ENCODE assay signal across 15 cellular contexts in the genomic region with DNA sequence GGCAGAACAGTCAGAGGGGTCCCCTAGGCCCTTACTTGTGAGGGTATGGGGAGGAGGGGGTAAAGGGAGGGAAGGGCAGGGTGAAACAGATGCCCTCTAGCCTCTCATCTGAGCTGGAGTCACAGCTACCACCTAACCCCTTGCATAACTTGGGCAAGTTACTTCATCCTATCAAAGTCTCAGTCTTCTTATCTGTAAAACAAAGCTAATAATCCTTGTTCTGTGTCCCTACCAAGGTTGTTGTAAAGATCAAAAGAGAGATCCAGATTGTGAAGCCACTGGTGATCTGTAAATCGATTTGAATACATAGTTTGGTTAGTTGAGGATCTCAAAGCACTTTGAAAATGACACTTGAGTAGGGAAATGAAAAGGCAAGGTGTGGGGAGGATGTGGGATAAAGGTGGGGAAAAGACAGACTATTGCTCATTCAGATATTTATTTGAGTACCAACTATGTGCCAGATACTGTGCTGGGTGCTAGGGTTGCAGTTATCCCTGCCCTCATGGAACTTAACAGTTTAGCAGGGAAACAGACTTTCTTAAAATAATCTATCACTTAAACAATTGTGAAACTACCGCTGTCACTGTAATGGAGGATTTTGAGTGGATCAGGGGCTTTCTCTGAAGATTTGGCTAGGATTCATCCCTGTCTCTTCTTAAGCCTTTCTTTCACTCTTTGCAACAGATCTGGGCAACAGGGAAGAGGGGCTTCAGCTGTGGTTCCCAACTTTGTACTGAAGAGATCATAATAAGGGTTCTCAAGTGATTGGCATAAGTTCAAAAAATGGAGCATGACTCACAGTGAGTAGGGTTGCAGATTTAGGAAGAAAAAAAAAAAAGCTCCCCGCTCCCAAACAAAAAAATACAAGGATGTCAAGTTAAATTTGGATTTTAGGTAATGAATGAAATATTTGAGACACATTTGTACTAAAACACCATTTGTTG. TPM values are rescaled to one million over a fixed set of nuclear protein-coding genes. Genes with fewer than 3 reads are reported as not detected.
A peak's percentile ranks its signal among the peaks of the same experiment; 100 is the strongest.
DNase-seq lines count a peak whose midpoint lies in the region; ATAC-seq and TF ChIP-seq lines count a peak whose summit lies in the region.
"Had no signal": no experiment of that assay in that cellular context is flagged by ENCODE, and none has a peak within 500 bp of the region (broad histone marks: within the 10 kb centered on the region; RNA-seq: fewer than 3 reads in every experiment).

No MANE protein-coding gene starts in this region.

- no peaks in the 10 kb centered on the region for H3K9me3 ChIP-seq in CD4-positive, alpha-beta memory T cell (ENCODE audit: control insufficient read depth in 1 of 2, low read length in 2 of 2)
- no peaks in the 10 kb centered on the region for H3K9me3 ChIP-seq in colonic mucosa
- H3K9me3 ChIP-seq: thoracic aorta had no signal

- ATAC-seq in HG03108 (IDR thresholded peaks at IDR 0.05; ENCODE audit: unreplicated experiment): no peak

- intact Hi-C loops in CD4-positive, alpha-beta memory T cell (cut with micrococcal nuclease): no loop called here
- intact Hi-C loops in activated T-helper 1 cell treated with anti-CD3 and anti-CD28 coated beads, Interleukin-12 subunit alpha, Interleukin-12 subunit beta, Interleukin-2, Interleukin-4 antibody, amounts not matched to agents 30 ng/mL and 10 ng/mL and 1 ng/mL, durations not matched to agents 14 hours and 24 hours and 36 hours (cut with micrococcal nuclease): no loop called here
- intact Hi-C loops in colonic mucosa (cut with DNase I): no loop called here

- no peak overlapping the region for H3K27ac ChIP-seq in CD4-positive, alpha-beta memory T cell (ENCODE audit: low read depth, low read length)
- H3K27ac ChIP-seq in colonic mucosa: no peak overlapping the region
- H3K27ac ChIP-seq: brain microvascular endothelial cell, thoracic aorta had no signal

- peak overlapping the region in 4 of 7 donors; percentile 14 to 74 (median 64) for H3K27ac Mint-ChIP-seq in CD4-positive, alpha-beta memory T cell
- H3K27ac Mint-ChIP-seq in activated T-helper 1 cell treated with anti-CD3 and anti-CD28 coated beads, Interleukin-12 subunit alpha, Interleukin-12 subunit beta, Interleukin-2, Interleukin-4 antibody, amounts not matched to agents 30 ng/mL and 10 ng/mL and 1 ng/mL, durations not matched to agents 14 hours and 24 hours and 36 hours: peak overlapping the region; percentile 8

- no peaks in the 10 kb centered on the region for H3K27me3 Mint-ChIP-seq in CD4-positive, alpha-beta memory T cell
- no peaks in the 10 kb centered on the region for H3K27me3 Mint-ChIP-seq in activated T-helper 1 cell treated with anti-CD3 and anti-CD28 coated beads, Interleukin-12 subunit alpha, Interleukin-12 subunit beta, Interleukin-2, Interleukin-4 antibody, amounts not matched to agents 30 ng/mL and 10 ng/mL and 1 ng/mL, durations not matched to agents 14 hours and 24 hours and 36 hours (ENCODE audit: insufficient read depth)

- H3K9ac ChIP-seq in colonic mucosa (ENCODE audit: low read depth in 2 of 2, low read length in 2 of 2): no peak overlapping the region

- CTCF ChIA-PET in CD4-positive, alpha-beta memory T cell (lab: Charles Lee; ENCODE audit: partially characterized antibody): interaction anchor here (1.1 to 2.1 kb wide), 3 partner anchors 10 to 101 kb away, joined by 3 to 6 read pairs (median 4); no protein-coding TSS in a partner anchor

- TF ChIP-seq CTCF in colonic mucosa (IDR thresholded peaks at IDR 0.05): no peak

- peaks cover 11% of the 10 kb centered on the region for H3K4me1 ChIP-seq in CD4-positive, alpha-beta memory T cell (ENCODE audit: insufficient read depth, low read length)
- no peaks in the 10 kb centered on the region for H3K4me1 ChIP-seq in colonic mucosa

- no peak for DNase-seq in CD4-positive, alpha-beta memory T cell
- DNase-seq in GM04503 (ENCODE audit: low read depth): peak; percentile 12
- no peak for DNase-seq in activated T-helper 1 cell treated with anti-CD3 and anti-CD28 coated beads, Interleukin-12 subunit alpha, Interleukin-12 subunit beta, Interleukin-2, Interleukin-4 antibody, amounts not matched to agents 30 ng/mL and 10 ng/mL and 1 ng/mL, durations not matched to agents 14 hours and 24 hours and 36 hours (ENCODE audit: low spot score)
- peak; percentile 18 for DNase-seq in fibroblast of the conjunctiva (ENCODE audit: low read depth)
- DNase-seq in COLO668 (lab: John Stamatoyannopoulos, UW; ENCODE audit: unreplicated experiment): no peak
- DNase-seq in colonic mucosa: no peak
- DNase-seq in hepatic stellate cell (ENCODE audit: low spot score): no peak
- DNase-seq: brain microvascular endothelial cell, GOT3, KG1, NCI-H2171 treated with DMSO at 0.1 percent for 48 hours, right cardiac atrium, T-helper 9 cell had no signal

- H3K4me3 ChIP-seq in CD4-positive, alpha-beta memory T cell (ENCODE audit: low read length in 2 of 2): no peak overlapping the region
- H3K4me3 ChIP-seq in colonic mucosa: no peak overlapping the region
- H3K4me3 ChIP-seq: thoracic aorta had no signal

- POLR2A ChIA-PET in CD4-positive, alpha-beta memory T cell (lab: Charles Lee; ENCODE audit: partially characterized antibody): interaction anchor here (1.0 to 1.2 kb wide), 2 partner anchors 9 to 32 kb away, joined by 3 read pairs; no protein-coding TSS in a partner anchor

- no peak overlapping the region for H3K4me3 Mint-ChIP-seq in CD4-positive, alpha-beta memory T cell
- no peak overlapping the region for H3K4me3 Mint-ChIP-seq in activated T-helper 1 cell treated with anti-CD3 and anti-CD28 coated beads, Interleukin-12 subunit alpha, Interleukin-12 subunit beta, Interleukin-2, Interleukin-4 antibody, amounts not matched to agents 30 ng/mL and 10 ng/mL and 1 ng/mL, durations not matched to agents 14 hours and 24 hours and 36 hours

- no peaks in the 10 kb centered on the region for H3K9me3 Mint-ChIP-seq in CD4-positive, alpha-beta memory T cell
- H3K9me3 Mint-ChIP-seq in activated T-helper 1 cell treated with anti-CD3 and anti-CD28 coated beads, Interleukin-12 subunit alpha, Interleukin-12 subunit beta, Interleukin-2, Interleukin-4 antibody, amounts not matched to agents 30 ng/mL and 10 ng/mL and 1 ng/mL, durations not matched to agents 14 hours and 24 hours and 36 hours: no peaks in the 10 kb centered on the region

- H3K27me3 ChIP-seq in CD4-positive, alpha-beta memory T cell (ENCODE audit: insufficient read depth, low read length): no peaks in the 10 kb centered on the region
- H3K27me3 ChIP-seq in colonic mucosa: no peaks in the 10 kb centered on the region
- H3K27me3 ChIP-seq: brain microvascular endothelial cell had no signal

- H3K36me3 Mint-ChIP-seq in CD4-positive, alpha-beta memory T cell: peaks cover 4 to 6% of the 10 kb centered on the region in 2 donors
- peaks cover 21% of the 10 kb centered on the region for H3K36me3 Mint-ChIP-seq in activated T-helper 1 cell treated with anti-CD3 and anti-CD28 coated beads, Interleukin-12 subunit alpha, Interleukin-12 subunit beta, Interleukin-2, Interleukin-4 antibody, amounts not matched to agents 30 ng/mL and 10 ng/mL and 1 ng/mL, durations not matched to agents 14 hours and 24 hours and 36 hours (ENCODE audit: low read depth)

- peaks cover 2 to 20% (median 13%) of the 10 kb centered on the region in 4 donors for H3K4me1 Mint-ChIP-seq in CD4-positive, alpha-beta memory T cell
- peaks cover 53% of the 10 kb centered on the region for H3K4me1 Mint-ChIP-seq in activated T-helper 1 cell treated with anti-CD3 and anti-CD28 coated beads, Interleukin-12 subunit alpha, Interleukin-12 subunit beta, Interleukin-2, Interleukin-4 antibody, amounts not matched to agents 30 ng/mL and 10 ng/mL and 1 ng/mL, durations not matched to agents 14 hours and 24 hours and 36 hours (ENCODE audit: low read depth)

- H3K36me3 ChIP-seq in CD4-positive, alpha-beta memory T cell (ENCODE audit: insufficient read depth, low read length): no peaks in the 10 kb centered on the region
- no peaks in the 10 kb centered on the region for H3K36me3 ChIP-seq in colonic mucosa
- H3K36me3 ChIP-seq: brain microvascular endothelial cell, thoracic aorta had no signal

RNA-seq across cellular contexts. Expression of a gene that starts 3.0 kb away (rescaled TPM):
- total RNA-seq in CD4-positive, alpha-beta memory T cell: 1 to 10 TPM; 2.2 to 2.6 TPM
- not detected for polyA plus RNA-seq in CD4-positive, alpha-beta memory T cell
- 0.13 TPM in 1 of 2 replicates, not detected in the other for total RNA-seq in activated T-helper 1 cell treated with anti-CD3 and anti-CD28 coated beads, Interleukin-12 subunit alpha, Interleukin-12 subunit beta, Interleukin-2, Interleukin-4 antibody, amounts not matched to agents 30 ng/mL and 10 ng/mL and 1 ng/mL, durations not matched to agents 14 hours and 24 hours and 36 hours
- total RNA-seq in colonic mucosa: not detected
- total RNA-seq: right cardiac atrium, thoracic aorta had no signal
- polyA plus RNA-seq: right cardiac atrium had no signal

RNA-seq across cellular contexts. Expression of a gene that starts 14.5 kb away (rescaled TPM):
- total RNA-seq in CD4-positive, alpha-beta memory T cell: 100 to 1,000 TPM; 279 to 309 TPM
- polyA plus RNA-seq in CD4-positive, alpha-beta memory T cell: 100 to 1,000 TPM; 156 to 210 TPM
- total RNA-seq in activated T-helper 1 cell treated with anti-CD3 and anti-CD28 coated beads, Interleukin-12 subunit alpha, Interleukin-12 subunit beta, Interleukin-2, Interleukin-4 antibody, amounts not matched to agents 30 ng/mL and 10 ng/mL and 1 ng/mL, durations not matched to agents 14 hours and 24 hours and 36 hours: 25.4 and 30.2 TPM in 2 replicates
- total RNA-seq in colonic mucosa: 1 to 10 TPM; 3.6 to 4.4 TPM

RNA-seq across cellular contexts. Expression of a gene that starts 56.4 kb away (rescaled TPM):
- total RNA-seq in CD4-positive, alpha-beta memory T cell: 100 to 1,000 TPM; 232 to 242 TPM
- 10 to 100 TPM; 11.2 to 29.7 TPM for polyA plus RNA-seq in CD4-positive, alpha-beta memory T cell
- 311 and 322 TPM in 2 replicates for total RNA-seq in activated T-helper 1 cell treated with anti-CD3 and anti-CD28 coated beads, Interleukin-12 subunit alpha, Interleukin-12 subunit beta, Interleukin-2, Interleukin-4 antibody, amounts not matched to agents 30 ng/mL and 10 ng/mL and 1 ng/mL, durations not matched to agents 14 hours and 24 hours and 36 hours
- total RNA-seq in colonic mucosa: 100 to 1,000 TPM; 132 to 218 TPM

Comparison
In these comparisons a context has a peak if more than half of its experiments do, and no peak if none do; other contexts are left out.
1. DNase-seq: peak in GM04503 (single experiment) and fibroblast of the conjunctiva (single experiment); none in CD4-positive, alpha-beta memory T cell (0 of 5), activated T-helper 1 cell treated with anti-CD3 and anti-CD28 coated beads, Interleukin-12 subunit alpha, Interleukin-12 subunit beta, Interleukin-2, Interleukin-4 antibody, amounts not matched to agents 30 ng/mL and 10 ng/mL and 1 ng/mL, durations not matched to agents 14 hours and 24 hours and 36 hours (single experiment), COLO668 (single experiment), colonic mucosa (single experiment) and hepatic stellate cell (single experiment).